1 cellular context compared by ENCODE assay signal in the genomic region with DNA sequence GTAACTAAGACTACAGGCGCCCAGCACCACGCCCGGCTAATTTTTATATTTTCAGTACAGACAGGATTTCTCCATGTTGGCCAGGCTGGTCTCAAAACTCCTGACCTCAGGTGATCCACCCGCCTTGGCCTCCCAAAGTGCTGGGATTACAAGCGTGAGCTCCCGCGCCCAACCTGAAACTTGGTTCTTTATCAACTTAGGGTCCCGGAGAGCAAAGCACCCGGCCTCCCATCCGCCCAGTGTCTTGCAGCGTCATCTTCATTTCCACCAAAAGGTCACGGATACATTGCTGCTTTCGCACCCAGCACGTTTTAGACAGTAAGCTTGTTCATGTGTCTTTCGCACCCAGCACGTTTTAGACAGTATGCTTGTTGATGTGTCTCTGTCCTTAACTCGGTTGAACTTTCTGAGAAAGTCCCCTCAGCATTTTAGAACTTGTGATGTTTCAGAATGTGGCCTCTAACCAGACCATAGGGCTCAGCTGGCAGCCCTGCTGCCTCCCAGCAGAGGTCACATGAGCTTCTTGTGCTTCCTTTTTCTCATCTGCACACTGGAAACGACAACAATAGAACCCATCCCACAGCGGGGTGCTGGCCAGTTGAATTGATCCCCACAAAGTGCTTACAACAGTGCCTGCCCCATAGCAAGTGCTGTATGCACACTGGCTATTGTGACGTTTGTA.
TF ChIP-seq lines count a peak whose summit lies in the region.

No MANE protein-coding gene starts in this region.

TF ChIP-seq in K562, 482 proteins besides CTCF, POLR2A, EP300 and RAD21 (continued from another document):
- TF ChIP-seq, protein P1, sequence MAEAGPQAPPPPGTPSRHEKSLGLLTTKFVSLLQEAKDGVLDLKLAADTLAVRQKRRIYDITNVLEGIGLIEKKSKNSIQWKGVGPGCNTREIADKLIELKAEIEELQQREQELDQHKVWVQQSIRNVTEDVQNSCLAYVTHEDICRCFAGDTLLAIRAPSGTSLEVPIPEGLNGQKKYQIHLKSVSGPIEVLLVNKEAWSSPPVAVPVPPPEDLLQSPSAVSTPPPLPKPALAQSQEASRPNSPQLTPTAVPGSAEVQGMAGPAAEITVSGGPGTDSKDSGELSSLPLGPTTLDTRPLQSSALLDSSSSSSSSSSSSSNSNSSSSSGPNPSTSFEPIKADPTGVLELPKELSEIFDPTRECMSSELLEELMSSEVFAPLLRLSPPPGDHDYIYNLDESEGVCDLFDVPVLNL (CRISPR knock-in tag; IDR thresholded peaks at IDR 0.05; ENCODE audit: low read depth), result no peak
- TF ChIP-seq ARID1B (IDR thresholded peaks at IDR 0.05) (0 out of 2 replicates have a peak, but pooled peaks have one; percentile 3), HCFC1 (IDR thresholded peaks at IDR 0.05; ENCODE audit: low read depth, low read length) (no peak), ILK (tag; IDR thresholded peaks at IDR 0.05; ENCODE audit: borderline replicate concordance, low read depth) (no peak), LCOR (CRISPR knock-in tag; IDR thresholded peaks at IDR 0.05) (0 out of 2 replicates have a peak, but pooled peaks have one; percentile 28), ESRRB (CRISPR knock-in tag; IDR thresholded peaks at IDR 0.05; ENCODE audit: borderline replicate concordance) (no peak), ILF3 (IDR thresholded peaks at IDR 0.05; ENCODE audit: borderline replicate concordance) (no peak), TAL1 (IDR thresholded peaks at IDR 0.05) (no peak), ZNF263 (CRISPR knock-in tag; IDR thresholded peaks at IDR 0.05; ENCODE audit: borderline replicate concordance) (no peak), NR2C2 (CRISPR knock-in tag; IDR thresholded peaks at IDR 0.05) (no peak), NR2C2 (tag; IDR thresholded peaks at IDR 0.05) (peak; percentile 41; the same call in 1 of the 2 replicates), RFX7 (CRISPR knock-in tag; IDR thresholded peaks at IDR 0.05) (no peak), ZNF134 (CRISPR knock-in tag; conservative IDR thresholded peaks at IDR 0.05) (no peak), KHSRP (IDR thresholded peaks at IDR 0.05) (no peak), SPI1 (IDR thresholded peaks at IDR 0.05; ENCODE audit: borderline replicate concordance, low read depth, low read length) (no peak), ZNF696 (CRISPR knock-in tag; conservative IDR thresholded peaks at IDR 0.05) (no peak), NFE2 (IDR thresholded peaks at IDR 0.05; ENCODE audit: low read depth) (peak; percentile 18; the same call in 1 of the 2 replicates), MEF2D (tag; conservative IDR thresholded peaks at IDR 0.05; ENCODE audit: low read depth) (0 out of 2 replicates have a peak, but pooled peaks have one; percentile 30), FOSL1 (tag; conservative IDR thresholded peaks at IDR 0.05) (peak; percentile 57; the same call in 1 of the 2 replicates), EWSR1 (IDR thresholded peaks at IDR 0.05; ENCODE audit: borderline replicate concordance, low read depth, partially characterized antibody) (no peak), ZNF3 (CRISPR knock-in tag; IDR thresholded peaks at IDR 0.05) (no peak)
- TF ChIP-seq, protein P2, sequence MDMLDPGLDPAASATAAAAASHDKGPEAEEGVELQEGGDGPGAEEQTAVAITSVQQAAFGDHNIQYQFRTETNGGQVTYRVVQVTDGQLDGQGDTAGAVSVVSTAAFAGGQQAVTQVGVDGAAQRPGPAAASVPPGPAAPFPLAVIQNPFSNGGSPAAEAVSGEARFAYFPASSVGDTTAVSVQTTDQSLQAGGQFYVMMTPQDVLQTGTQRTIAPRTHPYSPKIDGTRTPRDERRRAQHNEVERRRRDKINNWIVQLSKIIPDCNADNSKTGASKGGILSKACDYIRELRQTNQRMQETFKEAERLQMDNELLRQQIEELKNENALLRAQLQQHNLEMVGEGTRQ (CRISPR knock-in tag; IDR thresholded peaks at IDR 0.05), result no peak
- TF ChIP-seq, protein P3, sequence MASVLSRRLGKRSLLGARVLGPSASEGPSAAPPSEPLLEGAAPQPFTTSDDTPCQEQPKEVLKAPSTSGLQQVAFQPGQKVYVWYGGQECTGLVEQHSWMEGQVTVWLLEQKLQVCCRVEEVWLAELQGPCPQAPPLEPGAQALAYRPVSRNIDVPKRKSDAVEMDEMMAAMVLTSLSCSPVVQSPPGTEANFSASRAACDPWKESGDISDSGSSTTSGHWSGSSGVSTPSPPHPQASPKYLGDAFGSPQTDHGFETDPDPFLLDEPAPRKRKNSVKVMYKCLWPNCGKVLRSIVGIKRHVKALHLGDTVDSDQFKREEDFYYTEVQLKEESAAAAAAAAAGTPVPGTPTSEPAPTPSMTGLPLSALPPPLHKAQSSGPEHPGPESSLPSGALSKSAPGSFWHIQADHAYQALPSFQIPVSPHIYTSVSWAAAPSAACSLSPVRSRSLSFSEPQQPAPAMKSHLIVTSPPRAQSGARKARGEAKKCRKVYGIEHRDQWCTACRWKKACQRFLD (CRISPR knock-in tag; IDR thresholded peaks at IDR 0.05), result 0 out of 2 replicates have a peak, but pooled peaks have one; percentile 14
